In genomic region chr9:10232352-10232930, GRCh38 we compare ENCODE assay signal across 11 cellular contexts.
DNase-seq lines count a peak whose midpoint lies in the region; ATAC-seq and TF ChIP-seq lines count a peak whose summit lies in the region.
"Had no signal": no experiment of that assay in that cellular context is flagged by ENCODE, and none has a peak within 500 bp of the region (broad histone marks: within the 10 kb centered on the region; RNA-seq: fewer than 3 reads in every experiment).

No MANE protein-coding gene starts in this region.

- no peaks in the 10 kb centered on the region for H4K20me1 ChIP-seq in fibroblast of lung (ENCODE audit: control insufficient read depth, extremely low read depth, insufficient read depth, low read length)

- in situ Hi-C loops in Panc1 (cut with HindIII; ENCODE audit: low pct_unique_long_range_greater_than_20kb, low sequenced_read_pairs) = no loop called here

- H3K27ac ChIP-seq in Panc1 (ENCODE audit: low read length) (no peak overlapping the region), fibroblast of lung (ENCODE audit: insufficient read depth, low read length) (no peak overlapping the region)
- H3K27ac ChIP-seq in effector memory CD4-positive, alpha-beta T cell (ENCODE audit: insufficient read depth, low read length, poor library complexity, severe bottlenecking) = no peak overlapping the region

- no peaks in the 10 kb centered on the region for H3K9me3 Mint-ChIP-seq in osteocyte (ENCODE audit: unreplicated experiment)

- no peak overlapping the region for H3K4me2 ChIP-seq in fibroblast of lung (ENCODE audit: extremely low read depth, insufficient read depth, low read length)

- peak; percentile 6; the same call in 1 of the 2 replicates for TF ChIP-seq CTCF in Panc1 (IDR thresholded peaks at IDR 0.05)
- TF ChIP-seq CTCF in fibroblast of lung (conservative IDR thresholded peaks at IDR 0.05 in 1 of 2, IDR thresholded peaks at IDR 0.05 in 1 of 2; ENCODE audit: low read depth in 1 of 2, low read length in 2 of 2) = peak in 1 of 2 donors; percentile 59
- TF ChIP-seq CTCF in osteocyte (IDR thresholded peaks at IDR 0.05) = peak; percentile 24

- BruUV-seq in Panc1 (replicated peaks; lab: Mats Ljungman, UMichigan) = no TSS peak

- POLR2A ChIA-PET in Panc1 (lab: Charles Lee) = no interaction called here

- H3K36me3 Mint-ChIP-seq in osteocyte (ENCODE audit: unreplicated experiment) = no peaks in the 10 kb centered on the region

- H3K4me3 Mint-ChIP-seq in osteocyte (ENCODE audit: unreplicated experiment) = no peak overlapping the region

- H3K4me3 ChIP-seq in Jurkat, Clone E6-1 (ENCODE audit: low read length) = no peak overlapping the region
- H3K4me3 ChIP-seq in Panc1 (ENCODE audit: low read depth in 2 of 2, low read length in 2 of 2) = no peak overlapping the region
- H3K4me3 ChIP-seq in fibroblast of lung (replicated peaks in 1 of 4; ENCODE audit: control extremely low read depth in 1 of 4, insufficient read depth in 1 of 4, low read depth in 3 of 4, low read length in 4 of 4) = no peak overlapping the region
- H3K4me3 ChIP-seq in effector memory CD4-positive, alpha-beta T cell (ENCODE audit: insufficient read depth, low read depth, low read length, poor library complexity, severe bottlenecking) = no peak overlapping the region

- H3K9ac ChIP-seq in fibroblast of lung (ENCODE audit: insufficient read depth, low read length) = no peak overlapping the region

- H3K27me3 ChIP-seq in Panc1 (ENCODE audit: control insufficient read depth, insufficient read depth, low read length) (no peaks in the 10 kb centered on the region), fibroblast of lung (ENCODE audit: control insufficient read depth, insufficient read depth, low read length) (no peaks in the 10 kb centered on the region)
- no peaks in the 10 kb centered on the region for H3K27me3 ChIP-seq in effector memory CD4-positive, alpha-beta T cell (replicated peaks; ENCODE audit: control insufficient read depth, insufficient read depth, low read length, poor library complexity, severe bottlenecking)

- intact Hi-C loops in Panc1 (cut with micrococcal nuclease; ENCODE audit: unreplicated experiment) = no loop called here

- no peak overlapping the region for H3K27ac Mint-ChIP-seq in osteocyte (ENCODE audit: unreplicated experiment)

- no peak for ATAC-seq in Panc1

- H3K9me3 ChIP-seq in Panc1 (ENCODE audit: control insufficient read depth, insufficient read depth, low read depth, low read length) (no peaks in the 10 kb centered on the region), fibroblast of lung (ENCODE audit: control insufficient read depth, insufficient read depth, low read depth, low read length) (no peaks in the 10 kb centered on the region)
- H3K9me3 ChIP-seq in effector memory CD4-positive, alpha-beta T cell (ENCODE audit: control insufficient read depth, low read length) = no peaks in the 10 kb centered on the region

- DNase-seq in Jurkat, Clone E6-1 (ENCODE audit: low read depth, low spot score) = peak; percentile 7
- DNase-seq in Panc1 (ENCODE audit: low read depth, low spot score) (no peak), fibroblast of lung (ENCODE audit: low read depth in 2 of 2) (peak; percentile 1 to 58), osteocyte (ENCODE audit: extremely low spot score, unreplicated experiment) (no peak)
- no peak for DNase-seq in activated CD4-positive, alpha-beta T cell treated with anti-CD3 and anti-CD28 coated beads, Interleukin-2, amount 50 U/mL, for 1 hour
- DNase-seq in effector CD4-positive, alpha-beta T cell = no peak
- DNase-seq in activated CD4-positive, alpha-beta T cell treated with anti-CD3 and anti-CD28 coated beads, Interleukin-2, amount 50 U/mL, for 48 hours = no peak
- DNase-seq in effector memory CD4-positive, alpha-beta T cell = no peak
- DNase-seq: activated T-cell treated with anti-CD3 and anti-CD28 coated beads, Interleukin-2, amount 50 U/mL, for 48 hours; DMS153; NCI-H1417 treated with DMSO at 0.1 percent for 48 hours had no signal

- CTCF ChIA-PET in Panc1 (lab: Charles Lee) = no interaction called here

- H3K4me1 Mint-ChIP-seq in osteocyte (ENCODE audit: unreplicated experiment) = no peaks in the 10 kb centered on the region

- no peaks in the 10 kb centered on the region for H3K79me2 ChIP-seq in fibroblast of lung (ENCODE audit: control insufficient read depth, insufficient read depth, low read length)

- H3K4me1 ChIP-seq in Panc1 (ENCODE audit: control insufficient read depth, insufficient read depth, low read length) (no peaks in the 10 kb centered on the region), fibroblast of lung (ENCODE audit: control insufficient read depth, extremely low read depth, insufficient read depth, low read length) (no peaks in the 10 kb centered on the region)
- H3K4me1 ChIP-seq in effector memory CD4-positive, alpha-beta T cell (ENCODE audit: control insufficient read depth, insufficient read depth, low read length, poor library complexity, severe bottlenecking) = no peaks in the 10 kb centered on the region

- no peak overlapping the region for H2AFZ ChIP-seq in fibroblast of lung (ENCODE audit: low read length)

- H3K36me3 ChIP-seq in Panc1 (ENCODE audit: control insufficient read depth, insufficient read depth, low read length) = no peaks in the 10 kb centered on the region
- no peaks in the 10 kb centered on the region for H3K36me3 ChIP-seq in fibroblast of lung (ENCODE audit: control insufficient read depth, insufficient read depth, low read length)
- no peaks in the 10 kb centered on the region for H3K36me3 ChIP-seq in effector memory CD4-positive, alpha-beta T cell (ENCODE audit: control insufficient read depth, insufficient read depth, low read length)

- H3K27me3 Mint-ChIP-seq in osteocyte (ENCODE audit: unreplicated experiment) = peaks cover 9% of the 10 kb centered on the region

Comparison
In these comparisons a context has a peak if more than half of its experiments do, and no peak if none do; other contexts are left out.
1. DNase-seq: peak in Jurkat, Clone E6-1 (single experiment) and fibroblast of lung (2 of 2); none in Panc1 (single experiment), osteocyte (single experiment), activated CD4-positive, alpha-beta T cell treated with anti-CD3 and anti-CD28 coated beads, Interleukin-2, amount 50 U/mL, for 1 hour (single experiment), effector CD4-positive, alpha-beta T cell (single experiment), activated CD4-positive, alpha-beta T cell treated with anti-CD3 and anti-CD28 coated beads, Interleukin-2, amount 50 U/mL, for 48 hours (0 of 2) and effector memory CD4-positive, alpha-beta T cell (0 of 3).